ENCODE assay signal across 9 cellular contexts in the genomic region with DNA sequence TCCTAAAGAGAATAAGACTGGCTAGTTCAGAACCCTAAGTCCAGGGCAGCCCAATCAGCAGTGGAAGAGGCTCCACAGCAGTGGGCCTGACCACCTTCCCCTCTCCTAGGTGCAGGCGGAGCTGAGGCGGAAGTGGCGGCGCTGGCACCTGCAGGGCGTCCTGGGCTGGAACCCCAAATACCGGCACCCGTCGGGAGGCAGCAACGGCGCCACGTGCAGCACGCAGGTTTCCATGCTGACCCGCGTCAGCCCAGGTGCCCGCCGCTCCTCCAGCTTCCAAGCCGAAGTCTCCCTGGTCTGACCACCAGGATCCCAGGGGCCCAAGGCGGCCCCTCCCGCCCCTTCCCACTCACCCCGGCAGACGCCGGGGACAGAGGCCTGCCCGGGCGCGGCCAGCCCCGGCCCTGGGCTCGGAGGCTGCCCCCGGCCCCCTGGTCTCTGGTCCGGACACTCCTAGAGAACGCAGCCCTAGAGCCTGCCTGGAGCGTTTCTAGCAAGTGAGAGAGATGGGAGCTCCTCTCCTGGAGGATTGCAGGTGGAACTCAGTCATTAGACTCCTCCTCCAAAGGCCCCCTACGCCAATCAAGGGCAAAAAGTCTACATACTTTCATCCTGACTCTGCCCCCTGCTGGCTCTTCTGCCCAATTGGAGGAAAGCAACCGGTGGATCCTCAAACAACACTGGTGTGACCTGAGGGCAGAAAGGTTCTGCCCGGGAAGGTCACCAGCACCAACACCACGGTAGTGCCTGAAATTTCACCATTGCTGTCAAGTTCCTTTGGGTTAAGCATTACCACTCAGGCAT. TPM values are rescaled to one million over a fixed set of nuclear protein-coding genes. Genes with fewer than 3 reads are reported as not detected.
DNase-seq lines count a peak whose midpoint lies in the region; ATAC-seq and TF ChIP-seq lines count a peak whose summit lies in the region.
"Had no signal": no experiment of that assay in that cellular context is flagged by ENCODE, and none has a peak within 500 bp of the region (broad histone marks: within the 10 kb centered on the region; RNA-seq: fewer than 3 reads in every experiment).

No MANE protein-coding gene starts in this region.

- ATAC-seq in esophagus mucosa (peak; percentile 23), GM21360 (IDR thresholded peaks at IDR 0.05; ENCODE audit: unreplicated experiment) (no peak), HG02973 (IDR thresholded peaks at IDR 0.05; ENCODE audit: unreplicated experiment) (no peak), HG02885 (IDR thresholded peaks at IDR 0.05; ENCODE audit: poor library complexity, unreplicated experiment) (no peak)

- DNase-seq in CMK (ENCODE audit: low read depth) = peak; percentile 31
- DNase-seq in HFF-Myc (ENCODE audit: extremely low read depth, low read depth) = no peak
- DNase-seq in UCSD-AML1 (lab: John Stamatoyannopoulos, UW; ENCODE audit: unreplicated experiment) = peak; percentile 53
- DNase-seq in posterior vena cava (ENCODE audit: low spot score) = peak; percentile 72

- H3K4me3 ChIP-seq in HFF-Myc (replicated peaks; ENCODE audit: low read depth, low read length) = no peak overlapping the region

- TF ChIP-seq CTCF in HFF-Myc (IDR thresholded peaks at IDR 0.05; ENCODE audit: low read depth, low read length, missing control alignments) = peak; percentile 59

- intact Hi-C loops in posterior vena cava (cut with DNase I) = no loop called here

RNA-seq across cellular contexts. Expression of a gene that starts 33.7 kb away (rescaled TPM):
- 3.9 TPM for total RNA-seq in esophagus mucosa
- total RNA-seq in posterior vena cava = 1 to 10 TPM; 1.3 to 2.2 TPM
- total RNA-seq: NCI-H460 had no signal

RNA-seq across cellular contexts. Expression of a gene that starts 45.6 kb away (rescaled TPM):
- total RNA-seq in esophagus mucosa = 17.4 TPM
- 10 to 100 TPM; 43.8 to 47.0 TPM for total RNA-seq in posterior vena cava

RNA-seq across cellular contexts. Expression of a gene that starts 54.5 kb away (rescaled TPM):
- 20.2 TPM for total RNA-seq in esophagus mucosa
- 10 to 100 TPM; 15.4 to 16.8 TPM for total RNA-seq in posterior vena cava
